ENCODE assay signal across 18 cellular contexts in genomic region chr5:79791843-79792242, GRCh38.
DNase-seq lines count a peak whose midpoint lies in the region; ATAC-seq and TF ChIP-seq lines count a peak whose summit lies in the region.
"Had no signal": no experiment of that assay in that cellular context is flagged by ENCODE, and none has a peak within 500 bp of the region (broad histone marks: within the 10 kb centered on the region; RNA-seq: fewer than 3 reads in every experiment).

No MANE protein-coding gene starts in this region.

- H3K27ac Mint-ChIP-seq in GM23338 (peak overlapping the region; percentile 48; the same call in 1 of the 2 replicates), T-helper 17 cell (no peak overlapping the region)
- no peak overlapping the region for H3K27ac Mint-ChIP-seq in CD4-positive, alpha-beta T cell
- H3K27ac Mint-ChIP-seq: CD4-positive, CD25-positive, alpha-beta regulatory T cell had no signal

- no peak overlapping the region for H3K4me2 ChIP-seq in GM23338

- H3K36me3 ChIP-seq in GM23338 (ENCODE audit: insufficient read depth) (no peaks in the 10 kb centered on the region), gastrocnemius medialis (peaks cover 0 to 79% of the 10 kb centered on the region in 2 donors)
- H3K36me3 ChIP-seq: SJSA1 had no signal

- TF ChIP-seq CTCF in GM23338 (conservative IDR thresholded peaks at IDR 0.05; ENCODE audit: low read depth in 2 of 2) = no peak
- no peak for TF ChIP-seq CTCF in gastrocnemius medialis (IDR thresholded peaks at IDR 0.05 in 4 of 5, conservative IDR thresholded peaks at IDR 0.05 in 1 of 5)
- no peak for TF ChIP-seq CTCF in CD4-positive, alpha-beta T cell (IDR thresholded peaks at IDR 0.05)

- H3K4me3 ChIP-seq in GM23338 (no peak overlapping the region), gastrocnemius medialis (no peak overlapping the region)
- H3K4me3 ChIP-seq: K562, SJSA1 had no signal

- H3K9me3 ChIP-seq in gastrocnemius medialis (no peaks in the 10 kb centered on the region), T-helper 17 cell (ENCODE audit: control insufficient read depth, low read length, poor library complexity, severe bottlenecking) (peaks cover 3% of the 10 kb centered on the region)
- H3K9me3 ChIP-seq in CD4-positive, alpha-beta T cell (ENCODE audit: control insufficient read depth, low read length) = no peaks in the 10 kb centered on the region
- H3K9me3 ChIP-seq: SJSA1 had no signal

- no peaks in the 10 kb centered on the region for H3F3A ChIP-seq in GM23338 (replicated peaks; ENCODE audit: low read depth)

- H3K27me3 ChIP-seq in GM23338 (ENCODE audit: insufficient read depth) (no peaks in the 10 kb centered on the region), gastrocnemius medialis (no peaks in the 10 kb centered on the region)
- no peaks in the 10 kb centered on the region for H3K27me3 ChIP-seq in CD4-positive, alpha-beta T cell (ENCODE audit: control insufficient read depth, insufficient read depth, low read length)
- H3K27me3 ChIP-seq: SJSA1 had no signal

- no peak for TF ChIP-seq POLR2A in gastrocnemius medialis (IDR thresholded peaks at IDR 0.05)

- H3K27ac ChIP-seq in GM23338 (ENCODE audit: low read depth) = no peak overlapping the region
- peak overlapping the region; percentile 82 to 86 (median 84) for H3K27ac ChIP-seq in gastrocnemius medialis
- H3K27ac ChIP-seq in CD4-positive, alpha-beta T cell (ENCODE audit: low read depth, low read length) = no peak overlapping the region
- H3K27ac ChIP-seq: SJSA1 had no signal

- no peaks in the 10 kb centered on the region for H3K79me2 ChIP-seq in GM23338 (replicated peaks; ENCODE audit: insufficient read depth)

- no peak for ATAC-seq in GM23338
- ATAC-seq in left ventricle myocardium superior = peak; percentile 45
- peak; percentile 34 to 67 for ATAC-seq in gastrocnemius medialis
- ATAC-seq in CD4-positive, alpha-beta T cell (ENCODE audit: poor library complexity) = no peak
- no peak for ATAC-seq in T-helper 17 cell
- ATAC-seq: K562 had no signal

- H4K20me1 ChIP-seq in GM23338 (replicated peaks; ENCODE audit: insufficient read depth) = no peaks in the 10 kb centered on the region; the same call in 1 of the 2 replicates

- H3K4me1 Mint-ChIP-seq in GM23338 (no peaks in the 10 kb centered on the region; the same call in 2 of the 3 replicates), T-helper 17 cell (peaks cover 4% of the 10 kb centered on the region)
- H3K4me1 Mint-ChIP-seq in CD4-positive, alpha-beta T cell (ENCODE audit: low read depth) = no peaks in the 10 kb centered on the region
- H3K4me1 Mint-ChIP-seq: CD4-positive, CD25-positive, alpha-beta regulatory T cell had no signal

- no peak overlapping the region for H2AFZ ChIP-seq in GM23338

- DNase-seq in GM23338 (ENCODE audit: low spot score) (no peak), HT-29 (ENCODE audit: low spot score) (peak; percentile 14), left ventricle myocardium superior (peak; percentile 59), gastrocnemius medialis (peak; percentile 40 to 82), NCI-H187 treated with DMSO at 0.1 percent for 48 hours (lab: John Stamatoyannopoulos, UW) (no peak), T-helper 17 cell (no peak)
- DNase-seq in CD4-positive, alpha-beta T cell = no peak
- DNase-seq: CD4-positive, CD25-positive, alpha-beta regulatory T cell; COR-L47; DMS79; NCI-H1092 treated with DMSO at 0.1 percent for 48 hours; NCI-H1436 treated with DMSO at 0.1 percent for 48 hours; NCI-H2029; NCI-H2227 treated with DMSO at 0.1 percent for 48 hours; NCI-H510A; NK-92 treated with Interleukin-12 subunit alpha and Interleukin-12 subunit beta, amount 100 ng/mL, for 24 hours had no signal

- H3K36me3 Mint-ChIP-seq in GM23338 (ENCODE audit: low read depth) = no peaks in the 10 kb centered on the region
- H3K36me3 Mint-ChIP-seq in CD4-positive, alpha-beta T cell (ENCODE audit: low read depth) = no peaks in the 10 kb centered on the region
- peaks cover 2% of the 10 kb centered on the region for H3K36me3 Mint-ChIP-seq in T-helper 17 cell (ENCODE audit: low read depth)

- H3K4me1 ChIP-seq in GM23338 (ENCODE audit: insufficient read depth) = no peaks in the 10 kb centered on the region
- peaks cover 70 to 80% of the 10 kb centered on the region in 2 donors for H3K4me1 ChIP-seq in gastrocnemius medialis
- H3K4me1 ChIP-seq: SJSA1 had no signal

- CTCF ChIA-PET in CD4-positive, alpha-beta T cell (lab: Charles Lee) = no interaction called here

- no peaks in the 10 kb centered on the region for H3K9me3 Mint-ChIP-seq in GM23338
- no peaks in the 10 kb centered on the region for H3K9me3 Mint-ChIP-seq in CD4-positive, alpha-beta T cell

- POLR2A ChIA-PET in CD4-positive, alpha-beta T cell (lab: Charles Lee) = no interaction called here

- H3K9me2 ChIP-seq in GM23338 (ENCODE audit: insufficient read depth) = no peaks in the 10 kb centered on the region

- in situ Hi-C loops in gastrocnemius medialis (cut with MboI; ENCODE audit: low sequenced_read_pairs in 4 of 4) = no loop called here

- H3K4me3 Mint-ChIP-seq in GM23338 (no peak overlapping the region), T-helper 17 cell (no peak overlapping the region)
- H3K4me3 Mint-ChIP-seq in CD4-positive, alpha-beta T cell = no peak overlapping the region
- H3K4me3 Mint-ChIP-seq: CD4-positive, CD25-positive, alpha-beta regulatory T cell had no signal

- peaks cover 4% of the 10 kb centered on the region for H3K27me3 Mint-ChIP-seq in GM23338 (ENCODE audit: insufficient read depth, low read depth, poor library complexity)
- no peaks in the 10 kb centered on the region for H3K27me3 Mint-ChIP-seq in CD4-positive, alpha-beta T cell
- H3K27me3 Mint-ChIP-seq in T-helper 17 cell = peaks cover 13% of the 10 kb centered on the region
- H3K27me3 Mint-ChIP-seq: CD4-positive, CD25-positive, alpha-beta regulatory T cell had no signal

- intact Hi-C loops in left ventricle myocardium superior (cut with micrococcal nuclease) = no loop called here
- intact Hi-C loops in gastrocnemius medialis (cut with DNase I; ENCODE audit: low total_unique reads) = loop anchor here (5.0 kb wide), 1 partner anchor 100 kb away; no protein-coding TSS in a partner anchor
- intact Hi-C loops in CD4-positive, alpha-beta T cell (cut with DNase I, micrococcal nuclease) = no loop called here

TF ChIP-seq in GM23338, 12 proteins besides CTCF, POLR2A, EP300 and RAD21 (continues in another document):
- TF ChIP-seq ZNF114 (CRISPR knock-in tag; IDR thresholded peaks at IDR 0.05) = no peak
- TF ChIP-seq ETS1 (IDR thresholded peaks at IDR 0.05) = no peak
- no peak for TF ChIP-seq EZH2 (IDR thresholded peaks at IDR 0.05; ENCODE audit: low read depth, unreplicated experiment)
- TF ChIP-seq JUNB (IDR thresholded peaks at IDR 0.05; ENCODE audit: unreplicated experiment) = no peak
- no peak for TF ChIP-seq STAT1 (IDR thresholded peaks at IDR 0.05; ENCODE audit: unreplicated experiment)
- no peak for TF ChIP-seq REST (IDR thresholded peaks at IDR 0.05; ENCODE audit: unreplicated experiment)
- no peak for TF ChIP-seq CREB1 (CRISPR knock-in tag; IDR thresholded peaks at IDR 0.05; ENCODE audit: low read depth)
- no peak for TF ChIP-seq EZH2phosphoT487 (IDR thresholded peaks at IDR 0.05; ENCODE audit: unreplicated experiment)

Comparison
In these comparisons a context has a peak if more than half of its experiments do, and no peak if none do; other contexts are left out.
1. ATAC-seq: peak in left ventricle myocardium superior (single experiment) and gastrocnemius medialis (2 of 2); none in GM23338 (single experiment), CD4-positive, alpha-beta T cell (single experiment) and T-helper 17 cell (single experiment).
2. DNase-seq: peak in HT-29 (single experiment), left ventricle myocardium superior (single experiment) and gastrocnemius medialis (2 of 2); none in GM23338 (single experiment), NCI-H187 treated with DMSO at 0.1 percent for 48 hours (single experiment), CD4-positive, alpha-beta T cell (0 of 10) and T-helper 17 cell (0 of 3).
3. H3K27ac ChIP-seq: peak in gastrocnemius medialis (4 of 4); none in GM23338 (single experiment) and CD4-positive, alpha-beta T cell (single experiment).